8 cellular contexts compared by ENCODE assay signal in genomic region chr5:160311491-160312138, GRCh38. TPM values are rescaled to one million over a fixed set of nuclear protein-coding genes. Genes with fewer than 3 reads are reported as not detected.
DNase-seq lines count a peak whose midpoint lies in the region; ATAC-seq and TF ChIP-seq lines count a peak whose summit lies in the region.

No MANE protein-coding gene starts in this region.

- peak overlapping the region; percentile 91 for H3K4me3 ChIP-seq in SK-N-SH (ENCODE audit: low read depth in 2 of 2, low read length in 1 of 2)
- peak overlapping the region; percentile 73 for H3K4me3 ChIP-seq in rectal smooth muscle tissue (ENCODE audit: low read length)

- POLR2A ChIA-PET in SK-N-SH (lab: Yijun Ruan, JAX): interaction anchor here (1.1 to 2.1 kb wide), 2 partner anchors 22 to 24 kb away, joined by 4 to 7 read pairs; no protein-coding TSS in a partner anchor

- no peak for TF ChIP-seq CTCF in SK-N-SH (IDR thresholded peaks at IDR 0.05)

- peak; percentile 26 for DNase-seq in A172 (ENCODE audit: low spot score)
- no peak for DNase-seq in SK-N-SH
- peak; percentile 77 for DNase-seq in Right ventricle myocardium superior
- DNase-seq in NK-92 treated with Interleukin-12 subunit alpha and Interleukin-12 subunit beta, amount 100 ng/mL, for 24 hours (lab: John Stamatoyannopoulos, UW): no peak

- 0 out of 2 replicates have a peak, but pooled peaks have one; percentile 21 for TF ChIP-seq RAD21 in SK-N-SH (IDR thresholded peaks at IDR 0.05; ENCODE audit: low read length)

- WGBS in SK-N-SH (ENCODE audit: low lambda C conversion rate): 6% methylated on average over 30 of the region's 45 CpGs

- ATAC-seq in GM19438 (IDR thresholded peaks at IDR 0.05; ENCODE audit: low read depth, unreplicated experiment) (peak; percentile 19), Right ventricle myocardium superior (ENCODE audit: poor library complexity) (peak; percentile 76), HG02970 (IDR thresholded peaks at IDR 0.05; ENCODE audit: low FRiP score, unreplicated experiment) (no peak), GM19455 (IDR thresholded peaks at IDR 0.05; ENCODE audit: unreplicated experiment) (no peak)

- no peaks in the 10 kb centered on the region for H3K9me3 ChIP-seq in SK-N-SH

- no peaks in the 10 kb centered on the region for H3F3A ChIP-seq in SK-N-SH (replicated peaks; ENCODE audit: insufficient read depth)

- CTCF ChIA-PET in SK-N-SH (lab: Yijun Ruan, JAX): interaction anchor here (0.6 to 1.6 kb wide), 6 partner anchors 24 to 200 kb away, joined by 3 to 8 read pairs (median 4); no protein-coding TSS in a partner anchor

- H3K79me2 ChIP-seq in SK-N-SH (ENCODE audit: insufficient read depth): peaks cover 50% of the 10 kb centered on the region; the same call in 1 of the 2 replicates

- H3K27ac ChIP-seq in SK-N-SH (ENCODE audit: low read depth in 2 of 2, low read length in 1 of 2) (peak overlapping the region; percentile 37 to 95; a peak in 3 of 4 replicates), rectal smooth muscle tissue (ENCODE audit: low read depth, low read length) (no peak overlapping the region)

- H3K9me2 ChIP-seq in SK-N-SH: no peaks in the 10 kb centered on the region

- H2AFZ ChIP-seq in SK-N-SH (ENCODE audit: low read depth): peak overlapping the region; percentile 98

- peak overlapping the region; percentile 85 for H3K4me2 ChIP-seq in SK-N-SH

- intact Hi-C loops in Right ventricle myocardium superior (cut with DNase I): no loop called here

- TF ChIP-seq EP300 in SK-N-SH (IDR thresholded peaks at IDR 0.05; ENCODE audit: borderline replicate concordance in 1 of 2, low read depth in 1 of 2, low read length in 1 of 2): no peak

- H3K27me3 ChIP-seq in SK-N-SH (ENCODE audit: insufficient read depth) (no peaks in the 10 kb centered on the region), rectal smooth muscle tissue (ENCODE audit: control insufficient read depth, insufficient read depth, low read length) (peaks cover 5% of the 10 kb centered on the region)

- H3K4me1 ChIP-seq in SK-N-SH (ENCODE audit: control insufficient read depth in 1 of 2, insufficient read depth in 2 of 2, low read depth in 1 of 2, low read length in 1 of 2) (peaks cover 6 to 15% of the 10 kb centered on the region in 2 experiments; a peak in 2 of 4 replicates), rectal smooth muscle tissue (ENCODE audit: control insufficient read depth, insufficient read depth, low read length) (no peaks in the 10 kb centered on the region)

- H4K20me1 ChIP-seq in SK-N-SH (ENCODE audit: insufficient read depth): no peaks in the 10 kb centered on the region

- peak overlapping the region; percentile 75 for H3K9ac ChIP-seq in SK-N-SH
- no peak overlapping the region for H3K9ac ChIP-seq in rectal smooth muscle tissue (ENCODE audit: low read length)

- H3K36me3 ChIP-seq in SK-N-SH (replicated peaks in 1 of 2; ENCODE audit: control insufficient read depth in 1 of 2, insufficient read depth in 2 of 2, low read length in 1 of 2) (peaks cover 0 to 19% of the 10 kb centered on the region in 2 experiments), rectal smooth muscle tissue (ENCODE audit: control insufficient read depth, insufficient read depth, low read length) (no peaks in the 10 kb centered on the region)

TF ChIP-seq in SK-N-SH, 30 proteins besides CTCF, POLR2A, EP300 and RAD21:
- TF ChIP-seq PBX3 (IDR thresholded peaks at IDR 0.05) (peak; percentile 41), SIN3A (IDR thresholded peaks at IDR 0.05; ENCODE audit: borderline replicate concordance, low read depth, low read length) (peak; percentile 14; the same call in 1 of the 2 replicates), GATA2 (CRISPR knock-in tag; IDR thresholded peaks at IDR 0.05) (no peak; the same call in 1 of the 2 replicates), MXI1 (IDR thresholded peaks at IDR 0.05; ENCODE audit: low read depth, low read length) (peak; percentile 12; the same call in 1 of the 2 replicates), NRF1 (IDR thresholded peaks at IDR 0.05; ENCODE audit: low read depth, low read length) (0 out of 2 replicates have a peak, but pooled peaks have one; percentile 32)

RNA-seq across cellular contexts. Expression of gene CCNJL, which starts 0.7 kb away (rescaled TPM):
- total RNA-seq in A172 (2014; rRNA removed; shearing (Covaris generic)): 10.5 and 15.2 TPM in 2 replicates
- 6.6 and 7.1 TPM in 2 replicates for polyA plus RNA-seq in SK-N-SH (2012; rRNA removed)
- 4.7 and 5.3 TPM in 2 replicates for polyA plus RNA-seq in SK-N-SH (2012; cell fraction: cytosol; rRNA removed)
- polyA plus RNA-seq in SK-N-SH (2012; cell fraction: nucleus; rRNA removed): 5.2 and 5.7 TPM in 2 replicates
- total RNA-seq in Right ventricle myocardium superior: 6.8 TPM

RNA-seq across cellular contexts. Expression of gene C1QTNF2, which starts 58.8 kb away (rescaled TPM):
- 1.5 and 1.6 TPM in 2 replicates for total RNA-seq in A172 (2014; rRNA removed; shearing (Covaris generic))
- 0.65 and 0.67 TPM in 2 replicates for polyA plus RNA-seq in SK-N-SH (2012; rRNA removed)
- 0.22 and 0.54 TPM in 2 replicates for polyA plus RNA-seq in SK-N-SH (2012; cell fraction: cytosol; rRNA removed)
- 0.40 and 0.51 TPM in 2 replicates for polyA plus RNA-seq in SK-N-SH (2012; cell fraction: nucleus; rRNA removed)
- 1.6 TPM for total RNA-seq in Right ventricle myocardium superior

Comparison
In these comparisons a context has a peak if more than half of its experiments do, and no peak if none do; other contexts are left out.
1. DNase-seq: peak in A172 (single experiment) and Right ventricle myocardium superior (single experiment); none in SK-N-SH (single experiment) and NK-92 treated with Interleukin-12 subunit alpha and Interleukin-12 subunit beta, amount 100 ng/mL, for 24 hours (single experiment).
2. ATAC-seq: peak in GM19438 (single experiment) and Right ventricle myocardium superior (single experiment); none in HG02970 (single experiment) and GM19455 (single experiment).